Comparison of ENCODE assay signal across 10 cellular contexts in genomic region chr2:239223029-239223329, GRCh38.
A peak's percentile ranks its signal among the peaks of the same experiment; 100 is the strongest.
DNase-seq lines count a peak whose midpoint lies in the region; ATAC-seq and TF ChIP-seq lines count a peak whose summit lies in the region.
"Had no signal": no experiment of that assay in that cellular context is flagged by ENCODE, and none has a peak within 500 bp of the region (broad histone marks: within the 10 kb centered on the region; RNA-seq: fewer than 3 reads in every experiment).

No MANE protein-coding gene starts in this region.

- no peak for DNase-seq in activated CD4-positive, alpha-beta T cell treated with anti-CD3 and anti-CD28 coated beads, Interleukin-2, amount 10 ng/mL, durations not matched to agents 7 days and 5 days
- no peak for DNase-seq in activated CD4-positive, alpha-beta T cell treated with anti-CD3 and anti-CD28 coated beads for 48 hours
- no peak for DNase-seq in body of pancreas
- DNase-seq in mesenchymal stem cell, result peak; percentile 84
- no peak for DNase-seq in thyroid gland
- no peak for DNase-seq in RKO (ENCODE audit: low spot score)
- DNase-seq in activated T-helper 1 cell treated with anti-CD3 and anti-CD28 coated beads, Interleukin-12 subunit alpha, Interleukin-12 subunit beta, Interleukin-2, Interleukin-4 antibody, amounts not matched to agents 30 ng/mL and 10 ng/mL and 1 ng/mL, durations not matched to agents 14 hours and 24 hours and 36 hours (ENCODE audit: low spot score), result no peak
- DNase-seq: activated CD4-positive, alpha-beta memory T cell treated with anti-CD3 and anti-CD28 coated beads for 36 hours; NCI-H446 treated with DMSO at 0.1 percent for 48 hours had no signal

- no peak overlapping the region for H4K91ac ChIP-seq in mesenchymal stem cell (ENCODE audit: low read length)

- peak overlapping the region in 1 of 2 experiments; percentile 6 for H2BK12ac ChIP-seq in mesenchymal stem cell (ENCODE audit: low read length in 2 of 2)

- H2BK120ac ChIP-seq in mesenchymal stem cell (ENCODE audit: low read depth, low read length), result no peak overlapping the region

- peak overlapping the region; percentile 83 for H3K27ac Mint-ChIP-seq in activated CD4-positive, alpha-beta T cell treated with anti-CD3 and anti-CD28 coated beads, Interleukin-2, amount 10 ng/mL, durations not matched to agents 7 days and 5 days
- H3K27ac Mint-ChIP-seq in activated T-helper 1 cell treated with anti-CD3 and anti-CD28 coated beads, Interleukin-12 subunit alpha, Interleukin-12 subunit beta, Interleukin-2, Interleukin-4 antibody, amounts not matched to agents 30 ng/mL and 10 ng/mL and 1 ng/mL, durations not matched to agents 14 hours and 24 hours and 36 hours, result no peak overlapping the region
- H3K27ac Mint-ChIP-seq: activated CD4-positive, alpha-beta memory T cell treated with anti-CD3 and anti-CD28 coated beads for 36 hours had no signal

- ATAC-seq in body of pancreas (no peak), HG03521 (IDR thresholded peaks at IDR 0.05; ENCODE audit: unreplicated experiment) (no peak)

- peak overlapping the region; percentile 93 for H3K9ac ChIP-seq in mesenchymal stem cell (ENCODE audit: low read length)

- peaks cover 52% of the 10 kb centered on the region for H3K4me1 ChIP-seq in body of pancreas
- peaks cover 38% of the 10 kb centered on the region for H3K4me1 ChIP-seq in mesenchymal stem cell (ENCODE audit: control insufficient read depth, insufficient read depth, low read depth, low read length)
- peaks cover 48 to 64% of the 10 kb centered on the region in 2 donors for H3K4me1 ChIP-seq in thyroid gland

- intact Hi-C loops in body of pancreas (cut with DNase I), result no loop called here
- intact Hi-C loops in thyroid gland (cut with DNase I), result no loop called here
- intact Hi-C loops in activated T-helper 1 cell treated with anti-CD3 and anti-CD28 coated beads, Interleukin-12 subunit alpha, Interleukin-12 subunit beta, Interleukin-2, Interleukin-4 antibody, amounts not matched to agents 30 ng/mL and 10 ng/mL and 1 ng/mL, durations not matched to agents 14 hours and 24 hours and 36 hours (cut with micrococcal nuclease), result no loop called here

- H3K9me3 Mint-ChIP-seq in activated CD4-positive, alpha-beta T cell treated with anti-CD3 and anti-CD28 coated beads, Interleukin-2, amount 10 ng/mL, durations not matched to agents 7 days and 5 days, result peaks cover 2% of the 10 kb centered on the region
- H3K9me3 Mint-ChIP-seq in activated T-helper 1 cell treated with anti-CD3 and anti-CD28 coated beads, Interleukin-12 subunit alpha, Interleukin-12 subunit beta, Interleukin-2, Interleukin-4 antibody, amounts not matched to agents 30 ng/mL and 10 ng/mL and 1 ng/mL, durations not matched to agents 14 hours and 24 hours and 36 hours, result no peaks in the 10 kb centered on the region
- H3K9me3 Mint-ChIP-seq: activated CD4-positive, alpha-beta memory T cell treated with anti-CD3 and anti-CD28 coated beads for 36 hours had no signal

- no peak overlapping the region for H2BK15ac ChIP-seq in mesenchymal stem cell (ENCODE audit: low read depth, poor library complexity, severe bottlenecking)

- H2AFZ ChIP-seq in mesenchymal stem cell (ENCODE audit: low read depth, low read length), result no peak overlapping the region

- no peaks in the 10 kb centered on the region for H3K27me3 ChIP-seq in body of pancreas
- H3K27me3 ChIP-seq in mesenchymal stem cell (ENCODE audit: control insufficient read depth in 1 of 2, insufficient read depth in 1 of 2, low read length in 2 of 2), result no peaks in the 10 kb centered on the region
- H3K27me3 ChIP-seq in thyroid gland, result no peaks in the 10 kb centered on the region

- H3K14ac ChIP-seq in mesenchymal stem cell (ENCODE audit: low read length in 2 of 2), result no peak overlapping the region

- H3K9me3 ChIP-seq in body of pancreas, result no peaks in the 10 kb centered on the region
- H3K9me3 ChIP-seq in mesenchymal stem cell (ENCODE audit: control insufficient read depth, low read length), result no peaks in the 10 kb centered on the region
- H3K9me3 ChIP-seq in thyroid gland, result no peaks in the 10 kb centered on the region

- no peaks in the 10 kb centered on the region for H3K27me3 Mint-ChIP-seq in activated CD4-positive, alpha-beta T cell treated with anti-CD3 and anti-CD28 coated beads, Interleukin-2, amount 10 ng/mL, durations not matched to agents 7 days and 5 days
- no peaks in the 10 kb centered on the region for H3K27me3 Mint-ChIP-seq in activated T-helper 1 cell treated with anti-CD3 and anti-CD28 coated beads, Interleukin-12 subunit alpha, Interleukin-12 subunit beta, Interleukin-2, Interleukin-4 antibody, amounts not matched to agents 30 ng/mL and 10 ng/mL and 1 ng/mL, durations not matched to agents 14 hours and 24 hours and 36 hours (ENCODE audit: insufficient read depth)
- H3K27me3 Mint-ChIP-seq: activated CD4-positive, alpha-beta memory T cell treated with anti-CD3 and anti-CD28 coated beads for 36 hours had no signal

- H2BK5ac ChIP-seq in mesenchymal stem cell (ENCODE audit: low read depth, low read length, poor library complexity, severe bottlenecking), result no peak overlapping the region

- H3K79me1 ChIP-seq in mesenchymal stem cell (replicated peaks; ENCODE audit: low read length, poor library complexity, severe bottlenecking), result peaks cover 40% of the 10 kb centered on the region

- POLR2A ChIA-PET in activated CD4-positive, alpha-beta T cell treated with anti-CD3 and anti-CD28 coated beads, Interleukin-2, amount 10 ng/mL, durations not matched to agents 7 days and 5 days (lab: Charles Lee), result no interaction called here

- H2AK5ac ChIP-seq in mesenchymal stem cell (ENCODE audit: low read length, severe bottlenecking), result peak overlapping the region; percentile 10

- no peak overlapping the region for H3K4ac ChIP-seq in mesenchymal stem cell (ENCODE audit: low read depth in 1 of 2, low read length in 2 of 2)

- CTCF ChIA-PET in activated CD4-positive, alpha-beta T cell treated with anti-CD3 and anti-CD28 coated beads, Interleukin-2, amount 10 ng/mL, durations not matched to agents 7 days and 5 days (lab: Charles Lee), result no interaction called here

- no peak overlapping the region for H3K4me2 ChIP-seq in mesenchymal stem cell (ENCODE audit: low read length, poor library complexity, severe bottlenecking)

- TF ChIP-seq CTCF in body of pancreas (IDR thresholded peaks at IDR 0.05), result no peak
- no peak for TF ChIP-seq CTCF in thyroid gland (IDR thresholded peaks at IDR 0.05)

- H3K4me1 Mint-ChIP-seq in activated CD4-positive, alpha-beta T cell treated with anti-CD3 and anti-CD28 coated beads, Interleukin-2, amount 10 ng/mL, durations not matched to agents 7 days and 5 days, result peaks cover 75% of the 10 kb centered on the region
- peaks cover 38% of the 10 kb centered on the region for H3K4me1 Mint-ChIP-seq in activated T-helper 1 cell treated with anti-CD3 and anti-CD28 coated beads, Interleukin-12 subunit alpha, Interleukin-12 subunit beta, Interleukin-2, Interleukin-4 antibody, amounts not matched to agents 30 ng/mL and 10 ng/mL and 1 ng/mL, durations not matched to agents 14 hours and 24 hours and 36 hours (ENCODE audit: low read depth)

- H3K27ac ChIP-seq in body of pancreas (peak overlapping the region; percentile 17 to 83 (median 74)), mesenchymal stem cell (ENCODE audit: low read length, poor library complexity, severe bottlenecking) (peak overlapping the region; percentile 90), thyroid gland (peak overlapping the region; percentile 1 to 62 (median 34))

- H4K8ac ChIP-seq in mesenchymal stem cell (ENCODE audit: low read length), result no peak overlapping the region

- H3K4me3 Mint-ChIP-seq in activated CD4-positive, alpha-beta T cell treated with anti-CD3 and anti-CD28 coated beads, Interleukin-2, amount 10 ng/mL, durations not matched to agents 7 days and 5 days, result peak overlapping the region; percentile 60
- no peak overlapping the region for H3K4me3 Mint-ChIP-seq in activated T-helper 1 cell treated with anti-CD3 and anti-CD28 coated beads, Interleukin-12 subunit alpha, Interleukin-12 subunit beta, Interleukin-2, Interleukin-4 antibody, amounts not matched to agents 30 ng/mL and 10 ng/mL and 1 ng/mL, durations not matched to agents 14 hours and 24 hours and 36 hours
- H3K4me3 Mint-ChIP-seq: activated CD4-positive, alpha-beta memory T cell treated with anti-CD3 and anti-CD28 coated beads for 36 hours had no signal

- no peak overlapping the region for H3K23ac ChIP-seq in mesenchymal stem cell (ENCODE audit: low read length in 2 of 2)

- peaks cover 21% of the 10 kb centered on the region for H3K36me3 Mint-ChIP-seq in activated CD4-positive, alpha-beta T cell treated with anti-CD3 and anti-CD28 coated beads, Interleukin-2, amount 10 ng/mL, durations not matched to agents 7 days and 5 days (ENCODE audit: low read depth)
- peaks cover 10% of the 10 kb centered on the region for H3K36me3 Mint-ChIP-seq in activated T-helper 1 cell treated with anti-CD3 and anti-CD28 coated beads, Interleukin-12 subunit alpha, Interleukin-12 subunit beta, Interleukin-2, Interleukin-4 antibody, amounts not matched to agents 30 ng/mL and 10 ng/mL and 1 ng/mL, durations not matched to agents 14 hours and 24 hours and 36 hours (ENCODE audit: low read depth)

- TF ChIP-seq POLR2A in body of pancreas (IDR thresholded peaks at IDR 0.05) (no peak), thyroid gland (IDR thresholded peaks at IDR 0.05) (no peak)

- H3K36me3 ChIP-seq in body of pancreas (replicated peaks in 1 of 2; ENCODE audit: insufficient read depth in 1 of 2, low read depth in 2 of 2), result no peaks in the 10 kb centered on the region
- H3K36me3 ChIP-seq in mesenchymal stem cell (ENCODE audit: control insufficient read depth in 1 of 2, insufficient read depth in 2 of 2, low read depth in 1 of 2, low read length in 2 of 2), result peaks cover 0 to 1% of the 10 kb centered on the region in 2 experiments
- no peaks in the 10 kb centered on the region for H3K36me3 ChIP-seq in thyroid gland

- H3K4me3 ChIP-seq in body of pancreas (no peak overlapping the region), mesenchymal stem cell (ENCODE audit: insufficient read depth in 1 of 2, low read depth in 1 of 2, low read length in 2 of 2) (peak overlapping the region in 1 of 2 experiments; percentile 71), thyroid gland (replicated peaks in 1 of 3) (no peak overlapping the region)

- H3K18ac ChIP-seq in mesenchymal stem cell (ENCODE audit: low read depth in 1 of 2, low read length in 2 of 2), result no peak overlapping the region

- WGBS in body of pancreas, 2 donors, result 50 to 66% methylated on average over 6 of the region's 6 CpGs
- WGBS in mesenchymal stem cell, result 82% methylated on average over 4 of the region's 6 CpGs
- WGBS in thyroid gland, 2 donors, result 69% methylated on average over 6 of the region's 6 CpGs

Comparison
In these comparisons a context has a peak if more than half of its experiments do, and no peak if none do; other contexts are left out.
1. H3K27ac ChIP-seq: peak in every context shown above with its lines; median percentile 90 in mesenchymal stem cell; 74 in body of pancreas; 34 in thyroid gland.